ENCODE assay signal across 1 cellular context in genomic region chr15:69026355-69026754, GRCh38.
TF ChIP-seq lines count a peak whose summit lies in the region.

No MANE protein-coding gene starts in this region.

TF ChIP-seq in WTC11, 78 proteins besides CTCF, POLR2A, EP300 and RAD21:
- TF ChIP-seq ZNF532 (CRISPR knock-in tag; IDR thresholded peaks at IDR 0.05; ENCODE audit: borderline replicate concordance), result no peak
- 0 out of 2 replicates have a peak, but pooled peaks have one; percentile 14 for TF ChIP-seq NFE2L1 (CRISPR knock-in tag; IDR thresholded peaks at IDR 0.05)
